In genomic region chr1:200893411-200893901, GRCh38 we compare ENCODE assay signal across 15 cellular contexts. TPM values are rescaled to one million over a fixed set of nuclear protein-coding genes. Genes with fewer than 3 reads are reported as not detected.
DNase-seq lines count a peak whose midpoint lies in the region; ATAC-seq, FAIRE-seq and TF ChIP-seq lines count a peak whose summit lies in the region.
"Had no signal": no experiment of that assay in that cellular context is flagged by ENCODE, and none has a peak within 500 bp of the region (broad histone marks: within the 10 kb centered on the region; RNA-seq: fewer than 3 reads in every experiment).

No MANE protein-coding gene starts in this region.

- no peaks in the 10 kb centered on the region for H3K9me3 ChIP-seq in RWPE2 (ENCODE audit: severe bottlenecking)
- no peaks in the 10 kb centered on the region for H3K9me3 ChIP-seq in kidney (ENCODE audit: control insufficient read depth in 1 of 2, low read length in 2 of 2)

- H3K4me1 ChIP-seq in RWPE2 (ENCODE audit: insufficient read depth, poor library complexity, severe bottlenecking) (peaks cover 40% of the 10 kb centered on the region), kidney (ENCODE audit: control insufficient read depth in 1 of 2, insufficient read depth in 1 of 2, low read depth in 1 of 2, low read length in 2 of 2) (peaks cover 29 to 31% of the 10 kb centered on the region in 2 donors)

- ATAC-seq in RWPE2 (ENCODE audit: low read depth): peak; percentile 8; the same call in 1 of the 3 replicates
- no peak for ATAC-seq in activated CD4-positive, CD25-positive, alpha-beta regulatory T cell treated with anti-CD3 and anti-CD28 coated beads, Interleukin-2, amount 50 U/mL, for 24 hours
- ATAC-seq in GM18511 (IDR thresholded peaks at IDR 0.05; ENCODE audit: unreplicated experiment): no peak
- ATAC-seq in HG03571 (IDR thresholded peaks at IDR 0.05; ENCODE audit: unreplicated experiment): no peak
- ATAC-seq: activated CD8-positive, alpha-beta memory T cell treated with anti-CD3 and anti-CD28 coated beads, Interleukin-2, amount 10 ng/mL, durations not matched to agents 7 days and 5 days had no signal

- FAIRE-seq in kidney (lab: Jason Lieb, UNC): no peak
- FAIRE-seq: endothelial cell of umbilical vein had no signal

- peak overlapping the region; percentile 92 for H3K27ac ChIP-seq in RWPE2 (ENCODE audit: poor library complexity, severe bottlenecking)
- H3K27ac ChIP-seq in kidney (ENCODE audit: low read depth in 2 of 2, low read length in 2 of 2): peak overlapping the region; percentile 66 to 95
- no peak overlapping the region for H3K27ac ChIP-seq in dorsolateral prefrontal cortex
- H3K27ac ChIP-seq: VCaP had no signal

- H3K4me3 ChIP-seq in RWPE2 (ENCODE audit: severe bottlenecking): no peak overlapping the region
- no peak overlapping the region for H3K4me3 ChIP-seq in kidney (ENCODE audit: low read length in 2 of 2)
- no peak overlapping the region for H3K4me3 ChIP-seq in dorsolateral prefrontal cortex

- TF ChIP-seq CTCF in RWPE2 (IDR thresholded peaks at IDR 0.05; ENCODE audit: poor library complexity, severe bottlenecking): no peak
- TF ChIP-seq CTCF in kidney (IDR thresholded peaks at IDR 0.05; ENCODE audit: borderline replicate concordance, extremely low read depth, insufficient read depth): no peak
- no peak for TF ChIP-seq CTCF in dorsolateral prefrontal cortex (IDR thresholded peaks at IDR 0.05 in 54 of 56, conservative IDR thresholded peaks at IDR 0.05 in 2 of 56; ENCODE audit: low read depth in 1 of 56, partially characterized antibody in 56 of 56)

- H3K27me3 ChIP-seq in RWPE2 (ENCODE audit: insufficient read depth, poor library complexity, severe bottlenecking) (no peaks in the 10 kb centered on the region), dorsolateral prefrontal cortex (peaks cover 0 to 8% (median 0%) of the 10 kb centered on the region in 45 donors)

- H3K9ac ChIP-seq in kidney (ENCODE audit: low read length in 2 of 2): no peak overlapping the region

- H3K36me3 ChIP-seq in RWPE2 (ENCODE audit: low read depth) (peaks cover 14% of the 10 kb centered on the region), kidney (ENCODE audit: control insufficient read depth in 1 of 2, insufficient read depth in 2 of 2, low read length in 2 of 2) (no peaks in the 10 kb centered on the region)

- intact Hi-C loops in kidney (cut with DNase I) (no loop called here), dorsolateral prefrontal cortex (cut with DNase I) (no loop called here)

- DNase-seq in HT-29 (ENCODE audit: low spot score) (peak; percentile 30), RWPE2 (ENCODE audit: low spot score) (no peak), kidney (no peak), renal cortical epithelial cell (ENCODE audit: low read depth) (peak; percentile 40), dorsolateral prefrontal cortex (no peak)
- DNase-seq: activated CD8-positive, alpha-beta memory T cell treated with anti-CD3 and anti-CD28 coated beads, Interleukin-2, amount 10 ng/mL, durations not matched to agents 7 days and 5 days; NCI-H2107; stimulated activated CD4-positive, alpha-beta T cell treated with anti-CD3 and anti-CD28 coated beads, Interleukin-2, amount 100 ng/mL, for 24 hours had no signal

RNA-seq across cellular contexts. Expression of gene INAVA, which starts 1.2 kb away (rescaled TPM):
- total RNA-seq in HT-29 (2014; rRNA removed; shearing (Covaris generic)): 108 and 119 TPM in 2 replicates
- 48.8 TPM for total RNA-seq in kidney
- 22.1 TPM for polyA plus RNA-seq in kidney (ENCODE audit: insufficient read depth, low read depth, low replicate concordance)
- total RNA-seq in renal cortical epithelial cell: 28.1 and 58.5 TPM in 2 replicates
- total RNA-seq in dorsolateral prefrontal cortex: 1 to 10 TPM in 98 of 120 experiments, under 1 TPM in 22; 0.41 to 4.8 (median 1.7) TPM
- total RNA-seq: pulmonary artery endothelial cell had no signal
- polyA plus RNA-seq: endothelial cell of umbilical vein had no signal

RNA-seq across cellular contexts. Expression of gene GPR25, which starts 20.7 kb away (rescaled TPM):
- total RNA-seq in HT-29 (2014; rRNA removed; shearing (Covaris generic)): not detected in 2 replicates
- total RNA-seq in kidney: 0.19 TPM
- polyA plus RNA-seq in kidney (ENCODE audit: insufficient read depth, low read depth, low replicate concordance): not detected
- 0.10 TPM in 1 of 2 replicates, not detected in the other for total RNA-seq in renal cortical epithelial cell
- under 1 TPM in 4 of 120 experiments, not detected in 116; 0.46 to 0.87 (median 0.57) TPM for total RNA-seq in dorsolateral prefrontal cortex
- total RNA-seq: endothelial cell of umbilical vein, pulmonary artery endothelial cell had no signal
- polyA plus RNA-seq: BJ, endothelial cell of umbilical vein had no signal

Comparison
In these comparisons a context has a peak if more than half of its experiments do, and no peak if none do; other contexts are left out.
1. DNase-seq: peak in HT-29 (single experiment) and renal cortical epithelial cell (single experiment); none in RWPE2 (single experiment), kidney (single experiment) and dorsolateral prefrontal cortex (0 of 10).
2. H3K27ac ChIP-seq: peak in RWPE2 (single experiment) and kidney (2 of 2); none in dorsolateral prefrontal cortex (0 of 59).